Comparison of ENCODE assay signal across 16 cellular contexts in the genomic region with DNA sequence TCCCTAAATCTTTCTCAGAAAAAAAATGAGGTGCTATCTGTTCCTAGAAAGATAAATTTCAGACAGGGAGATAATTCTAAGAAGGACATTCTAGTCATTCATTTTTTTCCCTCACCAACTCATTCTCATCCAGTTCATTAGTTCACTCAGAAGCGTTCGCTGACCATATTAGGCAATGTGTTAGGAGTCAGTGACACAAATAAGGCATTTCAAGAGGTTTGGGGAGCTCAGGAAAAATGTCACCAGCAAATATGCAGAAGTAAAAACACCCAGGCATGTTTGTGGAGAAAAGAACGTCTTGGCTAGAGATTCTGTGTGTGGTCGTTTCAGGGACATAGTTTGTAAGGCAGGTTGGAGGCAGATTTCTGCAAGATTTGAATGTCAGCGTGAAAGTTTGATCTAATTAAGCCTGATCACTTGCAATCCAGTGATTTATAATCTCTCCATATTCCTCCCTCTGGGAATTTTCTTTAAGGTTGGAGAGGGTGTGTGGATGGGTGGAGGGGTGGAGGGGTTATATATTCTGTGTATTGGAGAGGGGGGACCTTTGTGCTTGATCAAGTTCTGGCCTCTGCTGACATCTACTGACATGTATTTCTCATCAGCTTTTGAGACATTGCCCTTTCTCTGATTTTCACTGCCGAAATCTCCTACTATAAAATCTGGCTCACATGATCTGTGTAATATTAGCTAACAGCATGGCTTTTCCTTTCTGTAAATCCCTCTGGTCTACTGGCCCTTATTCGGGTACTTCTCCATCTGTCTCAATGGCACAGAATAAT. TPM values are rescaled to one million over a fixed set of nuclear protein-coding genes. Genes with fewer than 3 reads are reported as not detected.
DNase-seq lines count a peak whose midpoint lies in the region; ATAC-seq and TF ChIP-seq lines count a peak whose summit lies in the region.
"Had no signal": no experiment of that assay in that cellular context is flagged by ENCODE, and none has a peak within 500 bp of the region (broad histone marks: within the 10 kb centered on the region; RNA-seq: fewer than 3 reads in every experiment).

No MANE protein-coding gene starts in this region.

- POLR2A ChIA-PET in PC-3 (lab: Charles Lee; ENCODE audit: unreplicated experiment): no interaction called here
- POLR2A ChIA-PET in naive thymus-derived CD4-positive, alpha-beta T cell (lab: Charles Lee): no interaction called here

- DNase-seq in PC-3 (peak; percentile 6), endodermal cell (peak; percentile 55), esophagus squamous epithelium (lab: John Stamatoyannopoulos, UW) (no peak), Ammon's horn (ENCODE audit: low spot score) (no peak), middle frontal gyrus (ENCODE audit: extremely low spot score, low spot score) (no peak)
- DNase-seq in naive thymus-derived CD4-positive, alpha-beta T cell: no peak
- DNase-seq in activated CD8-positive, alpha-beta memory T cell treated with anti-CD3 and anti-CD28 coated beads, Interleukin-2, amount 50 U/mL, for 4 hours: no peak
- DNase-seq: activated CD8-positive, alpha-beta T cell treated with anti-CD3 and anti-CD28 coated beads, Interleukin-2, amount 10 ng/mL, durations not matched to agents 7 days and 5 days; activated naive CD4-positive, alpha-beta T cell treated with anti-CD3 and anti-CD28 coated beads for 36 hours; CD4-positive, alpha-beta memory T cell; cortex of kidney; Kasumi-1; NCI-H2081; testis had no signal

- peak overlapping the region; percentile 27; the same call in 1 of the 2 replicates for H3K4me3 ChIP-seq in PC-3 (ENCODE audit: low read length)
- H3K4me3 ChIP-seq in endodermal cell (ENCODE audit: low read length): no peak overlapping the region
- H3K4me3 ChIP-seq in naive thymus-derived CD4-positive, alpha-beta T cell (ENCODE audit: low read length): no peak overlapping the region
- peak overlapping the region in 2 of 4 donors; percentile 27 to 46 for H3K4me3 ChIP-seq in esophagus squamous epithelium
- H3K4me3 ChIP-seq: testis had no signal

- H3K79me2 ChIP-seq in PC-3 (ENCODE audit: low read length): no peaks in the 10 kb centered on the region

- H3K4me1 Mint-ChIP-seq in endodermal cell: peaks cover 31% of the 10 kb centered on the region
- H3K4me1 Mint-ChIP-seq in naive thymus-derived CD4-positive, alpha-beta T cell: peaks cover 0 to 5% (median 0%) of the 10 kb centered on the region in 7 donors

- no peak overlapping the region for H3K4me3 Mint-ChIP-seq in endodermal cell
- H3K4me3 Mint-ChIP-seq in naive thymus-derived CD4-positive, alpha-beta T cell: no peak overlapping the region
- H3K4me3 Mint-ChIP-seq: activated CD8-positive, alpha-beta T cell treated with anti-CD3 and anti-CD28 coated beads, Interleukin-2, amount 10 ng/mL, durations not matched to agents 7 days and 5 days; activated naive CD4-positive, alpha-beta T cell treated with anti-CD3 and anti-CD28 coated beads for 36 hours; CD4-positive, alpha-beta memory T cell; T-helper 2 cell treated with Interferon-gamma antibody and Interleukin-4, amounts not matched to agents 5 μg/mL and 100 μg/mL, for 36 hours had no signal

- 0 out of 2 replicates have a peak overlapping the region, but pooled peaks have one; percentile 42 for H2AFZ ChIP-seq in PC-3 (ENCODE audit: low read length)

- no peaks in the 10 kb centered on the region for H3K27me3 Mint-ChIP-seq in endodermal cell (ENCODE audit: insufficient read depth)
- peaks cover 18 to 42% (median 38%) of the 10 kb centered on the region in 5 donors for H3K27me3 Mint-ChIP-seq in naive thymus-derived CD4-positive, alpha-beta T cell

- peak; percentile 57 for ATAC-seq in PC-3
- peak; percentile 34 for ATAC-seq in naive thymus-derived CD4-positive, alpha-beta T cell
- ATAC-seq: activated CD8-positive, alpha-beta T cell treated with anti-CD3 and anti-CD28 coated beads, Interleukin-2, amount 10 ng/mL, durations not matched to agents 7 days and 5 days had no signal

- H3K4me1 ChIP-seq in PC-3 (ENCODE audit: insufficient read depth, low read length) (peaks cover 4% of the 10 kb centered on the region; the same call in 1 of the 2 replicates), endodermal cell (ENCODE audit: control insufficient read depth, insufficient read depth, low read length) (no peaks in the 10 kb centered on the region), esophagus squamous epithelium (no peaks in the 10 kb centered on the region)
- H3K4me1 ChIP-seq in naive thymus-derived CD4-positive, alpha-beta T cell (ENCODE audit: control insufficient read depth in 2 of 2, insufficient read depth in 2 of 2, low read length in 2 of 2): no peaks in the 10 kb centered on the region
- H3K4me1 ChIP-seq: testis had no signal

- H3K9ac ChIP-seq in PC-3 (ENCODE audit: low read length) (no peak overlapping the region), endodermal cell (ENCODE audit: extremely low read depth, low read length, poor library complexity, severe bottlenecking) (no peak overlapping the region)

- peaks cover 8% of the 10 kb centered on the region for H3K36me3 Mint-ChIP-seq in endodermal cell (ENCODE audit: low read depth)
- no peaks in the 10 kb centered on the region for H3K36me3 Mint-ChIP-seq in naive thymus-derived CD4-positive, alpha-beta T cell
- H3K36me3 Mint-ChIP-seq: CD4-positive, alpha-beta memory T cell had no signal

- H3K9me3 ChIP-seq in PC-3 (ENCODE audit: low read length) (no peaks in the 10 kb centered on the region), endodermal cell (ENCODE audit: control insufficient read depth, low read length) (no peaks in the 10 kb centered on the region), esophagus squamous epithelium (no peaks in the 10 kb centered on the region)
- no peaks in the 10 kb centered on the region for H3K9me3 ChIP-seq in naive thymus-derived CD4-positive, alpha-beta T cell (ENCODE audit: control insufficient read depth in 2 of 3, low read length in 3 of 3)
- H3K9me3 ChIP-seq: testis had no signal

- peak overlapping the region; percentile 34; the same call in 1 of the 2 replicates for H3K4me2 ChIP-seq in PC-3 (ENCODE audit: low read length)

- peak overlapping the region; percentile 87 for H3K27ac Mint-ChIP-seq in endodermal cell
- no peak overlapping the region for H3K27ac Mint-ChIP-seq in naive thymus-derived CD4-positive, alpha-beta T cell
- H3K27ac Mint-ChIP-seq: activated CD8-positive, alpha-beta T cell treated with anti-CD3 and anti-CD28 coated beads, Interleukin-2, amount 10 ng/mL, durations not matched to agents 7 days and 5 days; activated naive CD4-positive, alpha-beta T cell treated with anti-CD3 and anti-CD28 coated beads for 36 hours; CD4-positive, alpha-beta memory T cell; T-helper 2 cell treated with Interferon-gamma antibody and Interleukin-4, amounts not matched to agents 5 μg/mL and 100 μg/mL, for 36 hours had no signal

- CTCF ChIA-PET in PC-3 (lab: Charles Lee): no interaction called here
- CTCF ChIA-PET in naive thymus-derived CD4-positive, alpha-beta T cell (lab: Charles Lee): no interaction called here

- H3K9me3 Mint-ChIP-seq in endodermal cell: no peaks in the 10 kb centered on the region
- peaks cover 0 to 3% (median 0%) of the 10 kb centered on the region in 11 donors for H3K9me3 Mint-ChIP-seq in naive thymus-derived CD4-positive, alpha-beta T cell
- H3K9me3 Mint-ChIP-seq: activated naive CD4-positive, alpha-beta T cell treated with anti-CD3 and anti-CD28 coated beads for 36 hours; T-helper 2 cell treated with Interferon-gamma antibody and Interleukin-4, amounts not matched to agents 5 μg/mL and 100 μg/mL, for 36 hours had no signal

- H3K36me3 ChIP-seq in PC-3 (ENCODE audit: low read depth, low read length) (no peaks in the 10 kb centered on the region), endodermal cell (ENCODE audit: control insufficient read depth, insufficient read depth, low read length) (no peaks in the 10 kb centered on the region), esophagus squamous epithelium (no peaks in the 10 kb centered on the region)
- H3K36me3 ChIP-seq in naive thymus-derived CD4-positive, alpha-beta T cell (ENCODE audit: control insufficient read depth in 2 of 3, insufficient read depth in 3 of 3, low read length in 3 of 3): no peaks in the 10 kb centered on the region

- H3K27me3 ChIP-seq in PC-3 (ENCODE audit: low read length): peaks cover 17% of the 10 kb centered on the region
- H3K27me3 ChIP-seq in endodermal cell (ENCODE audit: control insufficient read depth, insufficient read depth, low read length, poor library complexity, severe bottlenecking): no peaks in the 10 kb centered on the region
- H3K27me3 ChIP-seq in naive thymus-derived CD4-positive, alpha-beta T cell (ENCODE audit: control insufficient read depth in 2 of 2, insufficient read depth in 2 of 2, low read length in 2 of 2): peaks cover 0 to 7% of the 10 kb centered on the region in 2 donors
- H3K27me3 ChIP-seq in esophagus squamous epithelium: no peaks in the 10 kb centered on the region
- H3K27me3 ChIP-seq: testis had no signal

- no peaks in the 10 kb centered on the region for H3K9me2 ChIP-seq in PC-3 (replicated peaks; ENCODE audit: low read length)

- TF ChIP-seq POLR2A in esophagus squamous epithelium (IDR thresholded peaks at IDR 0.05): no peak

- H3F3A ChIP-seq in PC-3 (ENCODE audit: low read length, unreplicated experiment): no peaks in the 10 kb centered on the region

- no TSS peak for BruUV-seq in PC-3 (replicated peaks; lab: Mats Ljungman, UMichigan)

- peak; percentile 7 for TF ChIP-seq CTCF in GM12873 (IDR thresholded peaks at IDR 0.05; ENCODE audit: insufficient read depth, low read depth, low read length, missing control alignments)
- peak; percentile 34 for TF ChIP-seq CTCF in PC-3 (conservative IDR thresholded peaks at IDR 0.05; ENCODE audit: low read depth, low read length)
- peak; percentile 54 for TF ChIP-seq CTCF in endodermal cell (conservative IDR thresholded peaks at IDR 0.05)
- TF ChIP-seq CTCF in esophagus squamous epithelium (IDR thresholded peaks at IDR 0.05): no peak

- intact Hi-C loops in PC-3 (cut with micrococcal nuclease): loop anchor here (10.0 kb wide), 1 partner anchor 146 kb away; no protein-coding TSS in a partner anchor
- intact Hi-C loops in naive thymus-derived CD4-positive, alpha-beta T cell (cut with micrococcal nuclease): no loop called here
- intact Hi-C loops in esophagus squamous epithelium (cut with DNase I): no loop called here

- H4K20me1 ChIP-seq in PC-3 (ENCODE audit: low read length): no peaks in the 10 kb centered on the region

- whole genome bisulfite sequencing in endodermal cell (ENCODE audit: insufficient coverage in 1 of 2, insufficient read length in 1 of 2), 2 experiments: 77 to 84% methylated on average over 6 to 7 of the region's 7 CpGs
- WGBS in esophagus squamous epithelium, 2 donors: 30 to 33% methylated on average over 7 of the region's 7 CpGs

- no peak overlapping the region for H3K27ac ChIP-seq in PC-3 (ENCODE audit: low read length)
- H3K27ac ChIP-seq in endodermal cell (ENCODE audit: low read depth, low read length): no peak overlapping the region
- no peak overlapping the region for H3K27ac ChIP-seq in naive thymus-derived CD4-positive, alpha-beta T cell (ENCODE audit: low read depth, low read length)
- H3K27ac ChIP-seq in esophagus squamous epithelium: peak overlapping the region in 2 of 4 donors; percentile 39 to 65
- H3K27ac ChIP-seq: testis had no signal

RNA-seq across cellular contexts. Expression of a gene that starts 3.6 kb away (rescaled TPM):
- total RNA-seq in PC-3 (2014; rRNA removed) (0.55 TPM in 1 of 2 replicates, not detected in the other), endodermal cell (10 to 100 TPM in 1 of 2 donors, 1 to 10 TPM in 1; 7.9 to 15.9 TPM), esophagus squamous epithelium (1 to 10 TPM in 3 of 4 donors, under 1 TPM in 1; 0.53 to 7.8 (median 2.6) TPM)
- polyA plus RNA-seq in endodermal cell (2013, experiment 1 of 2): 6.2 TPM
- 9.5 TPM for polyA plus RNA-seq in endodermal cell (2013, experiment 2 of 2)
- 1 to 10 TPM in 1 of 5 experiments, under 1 TPM in 1, not detected in 3; 0.24 to 1.0 TPM for total RNA-seq in naive thymus-derived CD4-positive, alpha-beta T cell
- polyA plus RNA-seq in naive thymus-derived CD4-positive, alpha-beta T cell: not detected
- total RNA-seq: activated CD8-positive, alpha-beta T cell treated with anti-CD3 and anti-CD28 coated beads, Interleukin-2, amount 10 ng/mL, durations not matched to agents 7 days and 5 days; activated naive CD4-positive, alpha-beta T cell treated with anti-CD3 and anti-CD28 coated beads for 36 hours; CD4-positive, alpha-beta memory T cell had no signal
- polyA plus RNA-seq: CD4-positive, alpha-beta memory T cell had no signal

RNA-seq across cellular contexts. Expression of a gene that starts 49.3 kb away (rescaled TPM):
- total RNA-seq in PC-3 (2014; rRNA removed) (not detected in 2 replicates), endodermal cell (not detected), esophagus squamous epithelium (under 1 TPM in 2 of 4 donors, not detected in 2; 0.22 to 0.38 TPM)
- 0.32 TPM for polyA plus RNA-seq in endodermal cell (2013, experiment 1 of 2)
- polyA plus RNA-seq in endodermal cell (2013, experiment 2 of 2): 0.37 TPM
- total RNA-seq in naive thymus-derived CD4-positive, alpha-beta T cell: not detected
- polyA plus RNA-seq in naive thymus-derived CD4-positive, alpha-beta T cell: not detected
- total RNA-seq: activated CD8-positive, alpha-beta T cell treated with anti-CD3 and anti-CD28 coated beads, Interleukin-2, amount 10 ng/mL, durations not matched to agents 7 days and 5 days; activated naive CD4-positive, alpha-beta T cell treated with anti-CD3 and anti-CD28 coated beads for 36 hours; CD4-positive, alpha-beta memory T cell had no signal
- polyA plus RNA-seq: CD4-positive, alpha-beta memory T cell had no signal

Comparison
In these comparisons a context has a peak if more than half of its experiments do, and no peak if none do; other contexts are left out.
1. CTCF ChIP-seq: peak in GM12873 (single experiment), PC-3 (single experiment) and endodermal cell (single experiment); none in esophagus squamous epithelium (0 of 6).
2. DNase-seq: peak in PC-3 (single experiment) and endodermal cell (single experiment); none in naive thymus-derived CD4-positive, alpha-beta T cell (0 of 9), esophagus squamous epithelium (single experiment), Ammon's horn (single experiment), activated CD8-positive, alpha-beta memory T cell treated with anti-CD3 and anti-CD28 coated beads, Interleukin-2, amount 50 U/mL, for 4 hours (single experiment) and middle frontal gyrus (single experiment).